23 cellular contexts compared by ENCODE assay signal in the genomic region with DNA sequence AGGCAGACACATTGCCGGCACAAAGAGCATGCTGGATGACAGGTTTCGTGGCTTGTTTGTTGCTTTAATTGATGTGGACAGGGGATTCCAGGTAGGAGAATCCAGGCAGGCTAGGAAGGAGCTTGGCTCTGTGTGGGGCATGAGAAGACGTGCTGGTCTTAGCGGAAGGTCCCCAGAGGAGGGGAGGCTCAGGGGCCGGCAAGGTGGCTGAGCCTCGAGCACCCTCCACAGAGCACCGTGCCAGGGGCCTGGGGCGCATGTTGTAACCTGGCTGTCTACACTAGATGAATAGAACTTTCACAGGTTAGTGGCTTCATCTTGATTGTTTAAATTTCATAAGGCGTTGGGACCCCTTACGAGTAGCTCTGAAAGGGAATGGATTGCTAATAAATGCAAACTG.
"Had no signal": no experiment of that assay in that cellular context is flagged by ENCODE, and none has a peak within 500 bp of the region (broad histone marks: within the 10 kb centered on the region; RNA-seq: fewer than 3 reads in every experiment).

No MANE protein-coding gene starts in this region.

- H3K4me3 Mint-ChIP-seq: naive thymus-derived CD4-positive, alpha-beta T cell; natural killer cell treated with Interleukin-12 subunit alpha and Interleukin-12 subunit beta and Interleukin-15 and Interleukin-18, amount 100 ng/mL, for 72 hours; stimulated activated naive B cell treated with anti-CD40 and anti-IgM and Interleukin-4, amounts not matched to agents 10 μg/mL and 1 μg/mL and 100 μg/mL, for 72 hours; stimulated activated naive CD8-positive, alpha-beta T cell treated with anti-CD3 and anti-CD28 coated beads, Interleukin-15, Interleukin-2, amounts not matched to agents 100 ng/mL and 50 ng/mL, for 24 hours had no signal

- H3K27ac ChIP-seq: hepatocyte, left ventricle myocardium inferior, pancreas, psoas muscle, right lobe of liver, suprapubic skin, thoracic aorta, tibial artery, upper lobe of right lung had no signal

- H3K27ac Mint-ChIP-seq: naive thymus-derived CD4-positive, alpha-beta T cell; natural killer cell treated with Interleukin-12 subunit alpha and Interleukin-12 subunit beta and Interleukin-15 and Interleukin-18, amount 100 ng/mL, for 72 hours; stimulated activated naive B cell treated with anti-CD40 and anti-IgM and Interleukin-4, amounts not matched to agents 10 μg/mL and 1 μg/mL and 100 μg/mL, for 72 hours; stimulated activated naive CD8-positive, alpha-beta T cell treated with anti-CD3 and anti-CD28 coated beads, Interleukin-15, Interleukin-2, amounts not matched to agents 100 ng/mL and 50 ng/mL, for 24 hours had no signal

- H3K79me2 ChIP-seq: hepatocyte had no signal

- H3K36me3 ChIP-seq: left ventricle myocardium inferior, pancreas, right lobe of liver, suprapubic skin, thoracic aorta, tibial artery, upper lobe of right lung had no signal

- DNase-seq: left ventricle myocardium inferior; mesendoderm; midbrain; mucosa of descending colon; naive thymus-derived CD4-positive, alpha-beta T cell; pancreas; psoas muscle; right lobe of liver; stimulated activated CD4-positive, alpha-beta T cell treated with anti-CD3 and anti-CD28 coated beads, Interleukin-12 subunit alpha, Interleukin-12 subunit beta, amount 100 ng/mL, for 4 hours; stimulated activated CD4-positive, alpha-beta T cell treated with anti-CD3 and anti-CD28 coated beads, Interleukin-15, amount 100 ng/mL, for 24 hours; stimulated activated CD4-positive, alpha-beta T cell treated with anti-CD3 and anti-CD28 coated beads, Interleukin-2, amount 100 ng/mL, for 24 hours; stimulated activated CD4-positive, alpha-beta T cell treated with anti-CD3 and anti-CD28 coated beads, Interleukin-4, amount 100 ng/mL, for 1 hour; stimulated activated naive B cell treated with anti-CD40 and anti-IgM and Interleukin-4, amounts not matched to agents 10 μg/mL and 1 μg/mL and 100 μg/mL, for 72 hours; tibial artery; trophoblast cell; upper lobe of right lung had no signal

- H3K36me3 Mint-ChIP-seq: naive thymus-derived CD4-positive, alpha-beta T cell; natural killer cell treated with Interleukin-12 subunit alpha and Interleukin-12 subunit beta and Interleukin-15 and Interleukin-18, amount 100 ng/mL, for 72 hours; stimulated activated naive B cell treated with anti-CD40 and anti-IgM and Interleukin-4, amounts not matched to agents 10 μg/mL and 1 μg/mL and 100 μg/mL, for 72 hours had no signal

- H3K9me3 ChIP-seq: left ventricle myocardium inferior, mucosa of descending colon, pancreas, psoas muscle, right lobe of liver, suprapubic skin, thoracic aorta, tibial artery, upper lobe of right lung had no signal

- H2AFZ ChIP-seq: hepatocyte had no signal

- H3K4me2 ChIP-seq: hepatocyte, smooth muscle cell had no signal

- H3K9me3 Mint-ChIP-seq: natural killer cell treated with Interleukin-12 subunit alpha and Interleukin-12 subunit beta and Interleukin-15 and Interleukin-18, amount 100 ng/mL, for 72 hours; stimulated activated naive B cell treated with anti-CD40 and anti-IgM and Interleukin-4, amounts not matched to agents 10 μg/mL and 1 μg/mL and 100 μg/mL, for 72 hours; stimulated activated naive CD8-positive, alpha-beta T cell treated with anti-CD3 and anti-CD28 coated beads, Interleukin-15, Interleukin-2, amounts not matched to agents 100 ng/mL and 50 ng/mL, for 24 hours had no signal

- H3K27me3 ChIP-seq: hepatocyte, pancreas, right lobe of liver, suprapubic skin, tibial artery had no signal

- H3K4me1 Mint-ChIP-seq: stimulated activated naive B cell treated with anti-CD40 and anti-IgM and Interleukin-4, amounts not matched to agents 10 μg/mL and 1 μg/mL and 100 μg/mL, for 72 hours had no signal

- H3K4me3 ChIP-seq: hepatocyte, left ventricle myocardium inferior, lung, mucosa of descending colon, pancreas, psoas muscle, right lobe of liver, smooth muscle cell, suprapubic skin, thoracic aorta, tibial artery, upper lobe of right lung had no signal

- H3K4me1 ChIP-seq: right lobe of liver, suprapubic skin, upper lobe of right lung had no signal
